Comparison of ENCODE assay signal across 21 cellular contexts in the genomic region with DNA sequence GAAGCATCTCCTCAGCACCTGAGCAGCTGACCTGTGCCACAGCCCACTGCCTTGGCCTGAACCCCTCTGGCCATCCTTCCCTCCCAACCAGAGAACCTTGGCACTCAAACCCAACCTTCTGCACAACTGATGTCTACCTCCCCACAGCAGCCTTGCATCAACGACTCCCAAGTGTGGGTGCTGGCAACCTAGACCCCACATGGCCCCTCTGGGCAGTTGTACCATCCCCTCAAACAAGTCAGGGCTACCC. TPM values are rescaled to one million over a fixed set of nuclear protein-coding genes. Genes with fewer than 3 reads are reported as not detected.
"Had no signal": no experiment of that assay in that cellular context is flagged by ENCODE, and none has a peak within 500 bp of the region (broad histone marks: within the 10 kb centered on the region; RNA-seq: fewer than 3 reads in every experiment).

No MANE protein-coding gene starts in this region.

- H3K27ac Mint-ChIP-seq: activated CD4-positive, alpha-beta T cell treated with anti-CD3 and anti-CD28 coated beads, Interleukin-2, amount 10 ng/mL, durations not matched to agents 7 days and 5 days; activated CD8-positive, alpha-beta T cell treated with anti-CD3 and anti-CD28 coated beads, Interleukin-2, amount 10 ng/mL, durations not matched to agents 7 days and 5 days; stimulated activated memory B cell treated with anti-CD40 and anti-IgM and Interleukin-4, amounts not matched to agents 10 μg/mL and 1 μg/mL and 100 μg/mL, for 72 hours had no signal

- H3K27me3 Mint-ChIP-seq: activated CD4-positive, alpha-beta T cell treated with anti-CD3 and anti-CD28 coated beads, Interleukin-2, amount 10 ng/mL, durations not matched to agents 7 days and 5 days; stimulated activated memory B cell treated with anti-CD40 and anti-IgM and Interleukin-4, amounts not matched to agents 10 μg/mL and 1 μg/mL and 100 μg/mL, for 72 hours had no signal

- H3K4me3 ChIP-seq: pancreas, right lobe of liver, SK-N-MC, thyroid gland had no signal

- H3K4me1 Mint-ChIP-seq: activated CD4-positive, alpha-beta T cell treated with anti-CD3 and anti-CD28 coated beads, Interleukin-2, amount 10 ng/mL, durations not matched to agents 7 days and 5 days; naive B cell; stimulated activated memory B cell treated with anti-CD40 and anti-IgM and Interleukin-4, amounts not matched to agents 10 μg/mL and 1 μg/mL and 100 μg/mL, for 72 hours had no signal

- H3K27me3 ChIP-seq: pancreas, right lobe of liver, thyroid gland had no signal

- H3K4me1 ChIP-seq: pancreas, right lobe of liver had no signal

- H3K27ac ChIP-seq: pancreas, right lobe of liver, SK-N-MC had no signal

- DNase-seq: activated CD4-positive, alpha-beta T cell treated with anti-CD3 and anti-CD28 coated beads, Interleukin-2, amount 10 ng/mL, durations not matched to agents 7 days and 5 days; activated CD4-positive, CD25-positive, alpha-beta regulatory T cell; activated CD8-positive, alpha-beta T cell treated with anti-CD3 and anti-CD28 coated beads, Interleukin-2, amount 10 ng/mL, durations not matched to agents 7 days and 5 days; activated effector memory CD4-positive, alpha-beta T cell treated with anti-CD3 and anti-CD28 coated beads, Interleukin-2, amount 50 U/mL, for 16 hours; activated naive CD4-positive, alpha-beta T cell treated with anti-CD3 and anti-CD28 coated beads, Interleukin-2, amount 50 U/mL, for 16 hours; activated T-cell treated with anti-CD3 and anti-CD28 coated beads, Interleukin-2, amount 50 U/mL, for 48 hours; erythroblast; foreskin melanocyte; naive B cell; right lobe of liver; small intestine; stimulated activated CD4-positive, alpha-beta T cell treated with anti-CD3 and anti-CD28 coated beads, Interleukin-4, amount 100 ng/mL, for 24 hours had no signal

- H3K9me3 Mint-ChIP-seq: activated CD4-positive, alpha-beta T cell treated with anti-CD3 and anti-CD28 coated beads, Interleukin-2, amount 10 ng/mL, durations not matched to agents 7 days and 5 days; naive B cell; stimulated activated memory B cell treated with anti-CD40 and anti-IgM and Interleukin-4, amounts not matched to agents 10 μg/mL and 1 μg/mL and 100 μg/mL, for 72 hours had no signal

- H3K36me3 Mint-ChIP-seq: naive B cell; stimulated activated memory B cell treated with anti-CD40 and anti-IgM and Interleukin-4, amounts not matched to agents 10 μg/mL and 1 μg/mL and 100 μg/mL, for 72 hours had no signal

- H3K9me3 ChIP-seq: pancreas, right lobe of liver, thyroid gland had no signal

- FAIRE-seq: colon, endometrium, pancreas, small intestine, urothelium cell line had no signal

- H3K4me3 Mint-ChIP-seq: activated CD4-positive, alpha-beta T cell treated with anti-CD3 and anti-CD28 coated beads, Interleukin-2, amount 10 ng/mL, durations not matched to agents 7 days and 5 days; activated CD8-positive, alpha-beta T cell treated with anti-CD3 and anti-CD28 coated beads, Interleukin-2, amount 10 ng/mL, durations not matched to agents 7 days and 5 days; stimulated activated memory B cell treated with anti-CD40 and anti-IgM and Interleukin-4, amounts not matched to agents 10 μg/mL and 1 μg/mL and 100 μg/mL, for 72 hours had no signal

RNA-seq across cellular contexts. Expression of gene CCNI2, which starts 19.5 kb away (rescaled TPM):
- total RNA-seq: lung microvascular endothelial cell had no signal

RNA-seq across cellular contexts. Expression of gene SOWAHA, which starts 46.4 kb away (rescaled TPM):
- total RNA-seq: activated CD4-positive, alpha-beta T cell treated with anti-CD3 and anti-CD28 coated beads, Interleukin-2, amount 10 ng/mL, durations not matched to agents 7 days and 5 days; activated CD8-positive, alpha-beta T cell treated with anti-CD3 and anti-CD28 coated beads, Interleukin-2, amount 10 ng/mL, durations not matched to agents 7 days and 5 days; lung microvascular endothelial cell; mononuclear cell had no signal
